In genomic region chr13:113783966-113784644, GRCh38 we compare ENCODE assay signal across 20 cellular contexts. TPM values are rescaled to one million over a fixed set of nuclear protein-coding genes. Genes with fewer than 3 reads are reported as not detected.
DNase-seq lines count a peak whose midpoint lies in the region; ATAC-seq, FAIRE-seq and TF ChIP-seq lines count a peak whose summit lies in the region.
"Had no signal": no experiment of that assay in that cellular context is flagged by ENCODE, and none has a peak within 500 bp of the region (broad histone marks: within the 10 kb centered on the region; RNA-seq: fewer than 3 reads in every experiment).

No MANE protein-coding gene starts in this region.

- dilution Hi-C loops in keratinocyte (cut with MboI; ENCODE audit: extremely low pct_ligation_motif_present, low sequenced_read_pairs), result no loop called here

- no peaks in the 10 kb centered on the region for H4K20me1 ChIP-seq in keratinocyte (ENCODE audit: control insufficient read depth, extremely low read depth, insufficient read depth, low read length)

- peak; percentile 33 for DNase-seq in Right ventricle myocardium inferior (ENCODE audit: missing footprints)
- no peak for DNase-seq in heart left ventricle
- DNase-seq in RWPE1 (ENCODE audit: low spot score), result no peak
- DNase-seq in keratinocyte (ENCODE audit: low read depth, low spot score), result no peak
- no peak for DNase-seq in HT-29 (ENCODE audit: low spot score)
- no peak for DNase-seq in NCI-H748 (lab: John Stamatoyannopoulos, UW; ENCODE audit: unreplicated experiment)
- no peak for DNase-seq in activated naive CD4-positive, alpha-beta T cell treated with anti-CD3 and anti-CD28 coated beads for 36 hours
- DNase-seq in psoas muscle, result no peak
- DNase-seq: CD4-positive, CD25-positive, alpha-beta regulatory T cell; H7; Kasumi-1; NCI-H1092; NCI-H1694; NCI-H2107; NCI-H345; NCI-H526 treated with DMSO at 0.1 percent for 48 hours had no signal

- H2AFZ ChIP-seq in keratinocyte (ENCODE audit: control insufficient read depth, low read length), result no peak overlapping the region

- peaks cover 0 to 3% (median 0%) of the 10 kb centered on the region in 9 donors for H3K36me3 ChIP-seq in heart left ventricle
- no peaks in the 10 kb centered on the region for H3K36me3 ChIP-seq in keratinocyte (ENCODE audit: control insufficient read depth in 2 of 2, extremely low read depth in 1 of 2, insufficient read depth in 2 of 2, low read length in 2 of 2)
- no peaks in the 10 kb centered on the region for H3K36me3 ChIP-seq in psoas muscle (ENCODE audit: insufficient read depth in 1 of 2, low read depth in 1 of 2)

- H3K27ac Mint-ChIP-seq in activated naive CD4-positive, alpha-beta T cell treated with anti-CD3 and anti-CD28 coated beads for 36 hours, result no peak overlapping the region
- H3K27ac Mint-ChIP-seq: CD4-positive, CD25-positive, alpha-beta regulatory T cell had no signal

- no peaks in the 10 kb centered on the region for H3K9me3 Mint-ChIP-seq in activated naive CD4-positive, alpha-beta T cell treated with anti-CD3 and anti-CD28 coated beads for 36 hours
- H3K9me3 Mint-ChIP-seq: CD4-positive, CD25-positive, alpha-beta regulatory T cell had no signal

- intact Hi-C loops in Right ventricle myocardium inferior (cut with DNase I) (no loop called here), heart left ventricle (cut with DNase I) (no loop called here), psoas muscle (cut with DNase I) (no loop called here)
- intact Hi-C loops in activated naive CD4-positive, alpha-beta T cell treated with anti-CD3 and anti-CD28 coated beads for 36 hours (cut with micrococcal nuclease), result no loop called here

- CTCF ChIA-PET in RWPE1 (lab: Yijun Ruan, JAX), result no interaction called here
- CTCF ChIA-PET in activated naive CD4-positive, alpha-beta T cell treated with anti-CD3 and anti-CD28 coated beads for 36 hours (lab: Charles Lee), result no interaction called here

- no peaks in the 10 kb centered on the region for H3K4me1 Mint-ChIP-seq in activated naive CD4-positive, alpha-beta T cell treated with anti-CD3 and anti-CD28 coated beads for 36 hours (ENCODE audit: low read depth)
- H3K4me1 Mint-ChIP-seq: CD4-positive, CD25-positive, alpha-beta regulatory T cell had no signal

- no peaks in the 10 kb centered on the region for H3K9me3 ChIP-seq in heart left ventricle
- H3K9me3 ChIP-seq in keratinocyte (ENCODE audit: control insufficient read depth, low read depth, low read length), result peaks cover 5% of the 10 kb centered on the region
- no peaks in the 10 kb centered on the region for H3K9me3 ChIP-seq in psoas muscle
- H3K9me3 ChIP-seq: A549 had no signal

- H3K27ac ChIP-seq in heart left ventricle (no peak overlapping the region), RWPE1 (peak overlapping the region; percentile 89), keratinocyte (ENCODE audit: control insufficient read depth, insufficient read depth, low read length) (no peak overlapping the region), psoas muscle (no peak overlapping the region)
- H3K27ac ChIP-seq: A549 had no signal

- no peak overlapping the region for H3K9ac ChIP-seq in keratinocyte (ENCODE audit: control insufficient read depth, extremely low read depth, insufficient read depth, low read length)

- H3K4me1 ChIP-seq in heart left ventricle (no peaks in the 10 kb centered on the region), keratinocyte (ENCODE audit: control insufficient read depth, extremely low read depth, insufficient read depth, low read length) (peaks cover 28% of the 10 kb centered on the region), psoas muscle (no peaks in the 10 kb centered on the region)
- H3K4me1 ChIP-seq: A549 had no signal

- no peak for TF ChIP-seq POLR2A in heart left ventricle (IDR thresholded peaks at IDR 0.05)

- H3K4me3 Mint-ChIP-seq in activated naive CD4-positive, alpha-beta T cell treated with anti-CD3 and anti-CD28 coated beads for 36 hours, result no peak overlapping the region
- H3K4me3 Mint-ChIP-seq: CD4-positive, CD25-positive, alpha-beta regulatory T cell had no signal

- no peaks in the 10 kb centered on the region for H3K36me3 Mint-ChIP-seq in activated naive CD4-positive, alpha-beta T cell treated with anti-CD3 and anti-CD28 coated beads for 36 hours (ENCODE audit: low read depth)
- H3K36me3 Mint-ChIP-seq: CD4-positive, CD25-positive, alpha-beta regulatory T cell had no signal

- no peaks in the 10 kb centered on the region for H3K27me3 ChIP-seq in heart left ventricle
- peaks cover 13% of the 10 kb centered on the region for H3K27me3 ChIP-seq in keratinocyte (ENCODE audit: control insufficient read depth, extremely low read depth, insufficient read depth, low read length)
- H3K27me3 ChIP-seq in psoas muscle (ENCODE audit: insufficient read depth in 3 of 3, low read length in 2 of 3), result peaks cover 0 to 12% (median 0%) of the 10 kb centered on the region in 3 donors

- TF ChIP-seq CTCF in heart left ventricle (IDR thresholded peaks at IDR 0.05), result no peak
- TF ChIP-seq CTCF in RWPE1 (conservative IDR thresholded peaks at IDR 0.05; ENCODE audit: low read depth), result no peak
- no peak for TF ChIP-seq CTCF in keratinocyte (optimal IDR thresholded peaks at IDR 0.05 in 1 of 3, IDR thresholded peaks at IDR 0.05 in 1 of 3, conservative IDR thresholded peaks at IDR 0.05 in 1 of 3; ENCODE audit: extremely low read depth in 1 of 3, insufficient read depth in 2 of 3, low read length in 3 of 3)
- no peak for TF ChIP-seq CTCF in psoas muscle (IDR thresholded peaks at IDR 0.05)

- no peak overlapping the region for H3K4me3 ChIP-seq in heart left ventricle
- no peak overlapping the region for H3K4me3 ChIP-seq in keratinocyte (ENCODE audit: control insufficient read depth in 2 of 3, extremely low read depth in 1 of 3, insufficient read depth in 2 of 3, low read depth in 1 of 3, low read length in 3 of 3)
- no peak overlapping the region for H3K4me3 ChIP-seq in psoas muscle
- H3K4me3 ChIP-seq: A549, GM12878 had no signal

- ATAC-seq in Right ventricle myocardium inferior, result no peak
- no peak for ATAC-seq in heart left ventricle
- no peak for ATAC-seq in psoas muscle
- ATAC-seq: A549, GM12878 had no signal

- WGBS in heart left ventricle, 4 donors, result 82 to 86% (median 84%) methylated on average over 10 of the region's 10 CpGs
- 75 to 78% (median 76%) methylated on average over 10 of the region's 10 CpGs for WGBS in psoas muscle, 3 donors

- POLR2A ChIA-PET in RWPE1 (lab: Yijun Ruan, JAX; ENCODE audit: low non-redundant PET), result interaction anchor here (0.6 kb wide), 1 partner anchor 37 kb away, joined by 3 read pairs; no protein-coding TSS in a partner anchor

- peak overlapping the region; percentile 41 for H3K4me2 ChIP-seq in keratinocyte (ENCODE audit: control insufficient read depth, extremely low read depth, insufficient read depth, low read depth, low read length)
- H3K4me2 ChIP-seq: A549 had no signal

- peak; percentile 53 for FAIRE-seq in keratinocyte (lab: Jason Lieb, UNC)
- FAIRE-seq: A549, GM12878, GM18507 had no signal

- no peaks in the 10 kb centered on the region for H3K79me2 ChIP-seq in keratinocyte (ENCODE audit: control insufficient read depth, insufficient read depth, low read length)

- no peaks in the 10 kb centered on the region for H3K9me1 ChIP-seq in keratinocyte (ENCODE audit: control insufficient read depth, extremely low read depth, insufficient read depth, low read length)

- peaks cover 11% of the 10 kb centered on the region for H3K27me3 Mint-ChIP-seq in activated naive CD4-positive, alpha-beta T cell treated with anti-CD3 and anti-CD28 coated beads for 36 hours (ENCODE audit: low read depth)

RNA-seq across cellular contexts. Expression of gene TMEM255B, which starts 25.1 kb away (rescaled TPM):
- 9.8 TPM for total RNA-seq in Right ventricle myocardium inferior
- 10 to 100 TPM in 1 of 9 donors, 1 to 10 TPM in 8; 1.4 to 20.3 (median 4.4) TPM for total RNA-seq in heart left ventricle
- 1 to 10 TPM; 4.2 to 6.0 TPM for polyA plus RNA-seq in heart left ventricle
- 5.3 to 9.4 TPM (median 7.6 TPM) in 3 replicates for polyA plus RNA-seq in keratinocyte
- 1.6 TPM for polyA plus RNA-seq in keratinocyte (2011; ENCODE audit: low read depth)
- 6.0 and 10.5 TPM in 2 replicates for polyA plus RNA-seq in keratinocyte (2011; cell fraction: cytosol; rRNA removed)
- polyA plus RNA-seq in keratinocyte (2011; cell fraction: nucleus; rRNA removed), result 5.8 and 6.7 TPM in 2 replicates
- polyA plus RNA-seq in keratinocyte (2012; ENCODE audit: low replicate concordance), result 1.9 and 5.2 TPM in 2 replicates
- polyA minus RNA-seq in keratinocyte, result 2.8 to 4.3 TPM (median 4.0 TPM) in 3 replicates
- polyA minus RNA-seq in keratinocyte (2011; cell fraction: cytosol; rRNA and poly(A)+ RNA removed), result 3.3 TPM
- 2.8 and 4.2 TPM in 2 replicates for polyA minus RNA-seq in keratinocyte (2011; cell fraction: nucleus; rRNA and poly(A)+ RNA removed)
- total RNA-seq in HT-29 (2014; rRNA removed; shearing (Covaris generic)), result 0.81 and 1.6 TPM in 2 replicates
- total RNA-seq in activated naive CD4-positive, alpha-beta T cell treated with anti-CD3 and anti-CD28 coated beads for 36 hours, result 1 to 10 TPM; 1.1 TPM
- 1 to 10 TPM; 2.0 to 5.1 (median 3.4) TPM for total RNA-seq in psoas muscle
- 1 to 10 TPM in 2 of 3 donors, under 1 TPM in 1; 0.45 to 3.1 (median 1.3) TPM for polyA plus RNA-seq in psoas muscle
- total RNA-seq: G401 had no signal
